Comparison of ENCODE assay signal across 26 cellular contexts in the genomic region with DNA sequence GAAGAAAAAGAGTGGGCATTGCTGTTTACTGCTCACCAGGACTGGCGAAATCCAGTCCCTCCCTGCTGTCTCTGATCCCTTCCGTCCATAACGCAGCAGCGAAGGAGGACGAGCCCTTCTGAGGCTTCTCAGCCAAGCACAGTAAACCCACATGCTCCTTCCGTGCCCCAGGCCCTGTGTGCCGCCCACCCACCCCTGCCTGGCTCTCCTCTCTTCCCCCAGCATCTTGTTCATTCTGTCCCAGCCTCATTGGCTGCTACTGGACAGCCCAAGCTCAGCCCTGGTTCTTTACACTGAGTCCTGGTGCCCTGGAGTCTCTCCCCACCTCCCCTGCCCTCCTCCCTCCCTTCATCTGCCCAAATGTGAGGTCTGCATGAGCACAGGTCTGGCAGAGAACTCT.
"Had no signal": no experiment of that assay in that cellular context is flagged by ENCODE, and none has a peak within 500 bp of the region (broad histone marks: within the 10 kb centered on the region; RNA-seq: fewer than 3 reads in every experiment).

No MANE protein-coding gene starts in this region.

- H3K27ac Mint-ChIP-seq: activated CD8-positive, alpha-beta T cell treated with anti-CD3 and anti-CD28 coated beads for 36 hours; activated naive CD4-positive, alpha-beta T cell treated with anti-CD3 and anti-CD28 coated beads, Interleukin-2, amount 50 U/mL, for 24 hours; activated naive CD8-positive, alpha-beta T cell treated with anti-CD3 and anti-CD28 coated beads, Interleukin-2, amount 10 ng/mL, durations not matched to agents 7 days and 5 days; activated T-cell treated with anti-CD3 and anti-CD28 coated beads, Interleukin-2, amount 50 U/mL, for 72 hours; activated T-helper 17 cell treated with anti-CD3 and anti-CD28 coated beads, Interleukin-2, amount 50 U/mL, for 72 hours had no signal

- H3K27ac ChIP-seq: ascending aorta, SJCRH30, SK-N-MC had no signal

- H3K27me3 ChIP-seq: ascending aorta had no signal

- H3K4me1 ChIP-seq: ascending aorta, SJCRH30 had no signal

- DNase-seq: activated CD4-positive, alpha-beta T cell treated with anti-CD3 and anti-CD28 coated beads for 1 hour; activated CD4-positive, alpha-beta T cell treated with anti-CD3 and anti-CD28 coated beads for 48 hours; activated CD8-positive, alpha-beta T cell treated with anti-CD3 and anti-CD28 coated beads for 36 hours; activated gamma-delta T cell; activated naive CD4-positive, alpha-beta T cell treated with Interleukin-2 at 50 U/mL for 16 hours; activated naive CD8-positive, alpha-beta T cell treated with anti-CD3 and anti-CD28 coated beads, Interleukin-2, amount 10 ng/mL, durations not matched to agents 7 days and 5 days; activated T-cell treated with anti-CD3 and anti-CD28 coated beads, Interleukin-2, amount 50 U/mL, for 1 hour; activated T-cell treated with anti-CD3 and anti-CD28 coated beads, Interleukin-2, amount 50 U/mL, for 72 hours; amygdala; IMR-90; NCI-H1048; NCI-H1105 treated with DMSO at 0.1 percent for 48 hours; NCI-H1436 treated with DMSO at 0.1 percent for 48 hours; NCI-H1694 treated with DMSO at 0.1 percent for 48 hours; NCI-H2029; NCI-H345; NCI-H524 treated with DMSO at 0.1 percent for 48 hours; SHP77; SJCRH30; T1000 had no signal

- H3K9me3 ChIP-seq: ascending aorta, SJCRH30 had no signal

- ATAC-seq: activated CD8-positive, alpha-beta T cell treated with anti-CD3 and anti-CD28 coated beads for 36 hours; activated T-cell treated with anti-CD3 and anti-CD28 coated beads, Interleukin-2, amount 50 U/mL, for 72 hours; activated T-helper 17 cell treated with anti-CD3 and anti-CD28 coated beads, Interleukin-2, amount 50 U/mL, for 72 hours; K562; Panc1 had no signal

- H3K4me1 Mint-ChIP-seq: activated naive CD4-positive, alpha-beta T cell treated with anti-CD3 and anti-CD28 coated beads, Interleukin-2, amount 50 U/mL, for 24 hours; activated T-helper 17 cell treated with anti-CD3 and anti-CD28 coated beads, Interleukin-2, amount 50 U/mL, for 72 hours had no signal

- H3K36me3 ChIP-seq: ascending aorta, SJCRH30 had no signal

- H3K36me3 Mint-ChIP-seq: activated naive CD4-positive, alpha-beta T cell treated with anti-CD3 and anti-CD28 coated beads, Interleukin-2, amount 50 U/mL, for 24 hours; activated naive CD8-positive, alpha-beta T cell treated with anti-CD3 and anti-CD28 coated beads, Interleukin-2, amount 10 ng/mL, durations not matched to agents 7 days and 5 days had no signal

- H3K9me3 Mint-ChIP-seq: activated CD8-positive, alpha-beta T cell treated with anti-CD3 and anti-CD28 coated beads for 36 hours; activated naive CD4-positive, alpha-beta T cell treated with anti-CD3 and anti-CD28 coated beads, Interleukin-2, amount 50 U/mL, for 24 hours; activated naive CD8-positive, alpha-beta T cell treated with anti-CD3 and anti-CD28 coated beads, Interleukin-2, amount 10 ng/mL, durations not matched to agents 7 days and 5 days; activated T-cell treated with anti-CD3 and anti-CD28 coated beads, Interleukin-2, amount 50 U/mL, for 72 hours; activated T-helper 17 cell treated with anti-CD3 and anti-CD28 coated beads, Interleukin-2, amount 50 U/mL, for 72 hours had no signal

- H3K4me3 Mint-ChIP-seq: activated CD8-positive, alpha-beta T cell treated with anti-CD3 and anti-CD28 coated beads for 36 hours; activated naive CD4-positive, alpha-beta T cell treated with anti-CD3 and anti-CD28 coated beads, Interleukin-2, amount 50 U/mL, for 24 hours; activated naive CD8-positive, alpha-beta T cell treated with anti-CD3 and anti-CD28 coated beads, Interleukin-2, amount 10 ng/mL, durations not matched to agents 7 days and 5 days; activated T-cell treated with anti-CD3 and anti-CD28 coated beads, Interleukin-2, amount 50 U/mL, for 72 hours; activated T-helper 17 cell treated with anti-CD3 and anti-CD28 coated beads, Interleukin-2, amount 50 U/mL, for 72 hours had no signal

- H3K4me3 ChIP-seq: ascending aorta, K562, SJCRH30, SK-N-MC had no signal
